In genomic region chr11:72775288-72776110, GRCh38 we compare ENCODE assay signal across 21 cellular contexts. TPM values are rescaled to one million over a fixed set of nuclear protein-coding genes. Genes with fewer than 3 reads are reported as not detected.
DNase-seq lines count a peak whose midpoint lies in the region; ATAC-seq, FAIRE-seq and TF ChIP-seq lines count a peak whose summit lies in the region.
"Had no signal": no experiment of that assay in that cellular context is flagged by ENCODE, and none has a peak within 500 bp of the region (broad histone marks: within the 10 kb centered on the region; RNA-seq: fewer than 3 reads in every experiment).

No MANE protein-coding gene starts in this region.

- TF ChIP-seq POLR2A in GM12891 (IDR thresholded peaks at IDR 0.05; ENCODE audit: low read depth, low read length) = no peak

- peak; percentile 31 for FAIRE-seq in GM12891 (lab: Jason Lieb, UNC)

- ATAC-seq in stimulated activated effector memory CD8-positive, alpha-beta T cell treated with anti-CD3 and anti-CD28 coated beads, Interleukin-12 subunit alpha, Interleukin-12 subunit beta, amount 100 ng/mL, for 72 hours = no peak

- H3K9me3 Mint-ChIP-seq in brain (no peaks in the 10 kb centered on the region), mesothelial cell of epicardium (no peaks in the 10 kb centered on the region)
- no peaks in the 10 kb centered on the region for H3K9me3 Mint-ChIP-seq in stimulated activated effector memory CD8-positive, alpha-beta T cell treated with anti-CD3 and anti-CD28 coated beads, Interleukin-12 subunit alpha, Interleukin-12 subunit beta, amount 100 ng/mL, for 72 hours
- H3K9me3 Mint-ChIP-seq: T-helper 2 cell treated with Interferon-gamma antibody and Interleukin-4, amounts not matched to agents 5 μg/mL and 100 μg/mL, for 36 hours had no signal

- peak overlapping the region in 1 of 5 experiments; percentile 39 for H3K4me3 Mint-ChIP-seq in brain
- no peak overlapping the region for H3K4me3 Mint-ChIP-seq in mesothelial cell of epicardium
- H3K4me3 Mint-ChIP-seq in stimulated activated effector memory CD8-positive, alpha-beta T cell treated with anti-CD3 and anti-CD28 coated beads, Interleukin-12 subunit alpha, Interleukin-12 subunit beta, amount 100 ng/mL, for 72 hours = no peak overlapping the region
- H3K4me3 Mint-ChIP-seq: T-helper 2 cell treated with Interferon-gamma antibody and Interleukin-4, amounts not matched to agents 5 μg/mL and 100 μg/mL, for 36 hours had no signal

- DNase-seq in GM12891 (ENCODE audit: insufficient read length, low spot score) = no peak
- no peak for DNase-seq in mesothelial cell of epicardium (ENCODE audit: low spot score in 2 of 2, unreplicated experiment in 2 of 2)
- no peak for DNase-seq in stimulated activated effector memory CD8-positive, alpha-beta T cell treated with anti-CD3 and anti-CD28 coated beads, Interleukin-12 subunit alpha, Interleukin-12 subunit beta, amount 100 ng/mL, for 72 hours (ENCODE audit: low spot score in 2 of 2)
- DNase-seq in SW480 (ENCODE audit: low spot score) = no peak
- DNase-seq in kidney glomerular epithelial cell (lab: John Stamatoyannopoulos, UW) = no peak
- no peak for DNase-seq in NOMO-1 treated with DMSO at 0.1 percent for 48 hours (lab: John Stamatoyannopoulos, UW; ENCODE audit: unreplicated experiment)
- DNase-seq: activated CD4-positive, alpha-beta T cell treated with anti-CD3 and anti-CD28 coated beads for 4 hours; activated CD8-positive, alpha-beta memory T cell treated with anti-CD3 and anti-CD28 coated beads for 24 hours; activated gamma-delta T cell treated with Interleukin-2 at 50 U/mL for 16 hours; Calu3; head of caudate nucleus; KG1; MG63; NCI-H1417; NCI-H446; nucleus accumbens; stimulated activated CD4-positive, alpha-beta T cell treated with anti-CD3 and anti-CD28 coated beads, Interleukin-1b, Interleukin-23, amount 100 ng/mL, for 48 hours; stimulated activated CD8-positive, alpha-beta memory T cell treated with anti-CD3 and anti-CD28 coated beads, Interleukin-4, amount 100 ng/mL, for 48 hours; tibial artery had no signal

- H3K27me3 Mint-ChIP-seq in brain (peaks cover 4% of the 10 kb centered on the region), mesothelial cell of epicardium (ENCODE audit: low read depth) (no peaks in the 10 kb centered on the region)

- peaks cover 74% of the 10 kb centered on the region for H3K4me1 Mint-ChIP-seq in brain
- H3K4me1 Mint-ChIP-seq in mesothelial cell of epicardium = peaks cover 38% of the 10 kb centered on the region
- peaks cover 41% of the 10 kb centered on the region for H3K4me1 Mint-ChIP-seq in stimulated activated effector memory CD8-positive, alpha-beta T cell treated with anti-CD3 and anti-CD28 coated beads, Interleukin-12 subunit alpha, Interleukin-12 subunit beta, amount 100 ng/mL, for 72 hours

- no peak for TF ChIP-seq CTCF in brain (conservative IDR thresholded peaks at IDR 0.05)
- no peak for TF ChIP-seq CTCF in mesothelial cell of epicardium (IDR thresholded peaks at IDR 0.05; ENCODE audit: unreplicated experiment)

- H3K27ac Mint-ChIP-seq in brain (peak overlapping the region; percentile 37 to 96 (median 73)), mesothelial cell of epicardium (peak overlapping the region; percentile 33)
- H3K27ac Mint-ChIP-seq in stimulated activated effector memory CD8-positive, alpha-beta T cell treated with anti-CD3 and anti-CD28 coated beads, Interleukin-12 subunit alpha, Interleukin-12 subunit beta, amount 100 ng/mL, for 72 hours = peak overlapping the region; percentile 45
- H3K27ac Mint-ChIP-seq: T-helper 2 cell treated with Interferon-gamma antibody and Interleukin-4, amounts not matched to agents 5 μg/mL and 100 μg/mL, for 36 hours had no signal

- H3K36me3 Mint-ChIP-seq in brain = no peaks in the 10 kb centered on the region
- no peaks in the 10 kb centered on the region for H3K36me3 Mint-ChIP-seq in mesothelial cell of epicardium
- peaks cover 5% of the 10 kb centered on the region for H3K36me3 Mint-ChIP-seq in stimulated activated effector memory CD8-positive, alpha-beta T cell treated with anti-CD3 and anti-CD28 coated beads, Interleukin-12 subunit alpha, Interleukin-12 subunit beta, amount 100 ng/mL, for 72 hours

TF ChIP-seq in GM12891, 5 proteins besides CTCF, POLR2A, EP300 and RAD21:
- TF ChIP-seq POLR2AphosphoS5 (IDR thresholded peaks at IDR 0.05; ENCODE audit: low read depth, low read length) (no peak), PAX5 (IDR thresholded peaks at IDR 0.05; ENCODE audit: insufficient read depth, low read length, severe bottlenecking) (no peak), TAF1 (IDR thresholded peaks at IDR 0.05; ENCODE audit: low read depth, low read length) (no peak)
TF ChIP-seq in GM12891: peak in this region for 0.

RNA-seq across cellular contexts. Expression of gene STARD10, which starts 18.3 kb away (rescaled TPM):
- polyA plus RNA-seq in GM12891 (2012; ENCODE audit: low read depth, missing spikeins) = 23.1 TPM
- 109 TPM for polyA plus RNA-seq in brain (ENCODE audit: insufficient read depth, low read depth, low replicate concordance)
- 51.1 to 54.9 TPM (median 54.7 TPM) in 3 replicates for total RNA-seq in mesothelial cell of epicardium

RNA-seq across cellular contexts. Expression of gene ARAP1, which starts 23.3 kb away (rescaled TPM):
- 55.4 TPM for polyA plus RNA-seq in GM12891 (2012; ENCODE audit: low read depth, missing spikeins)
- 36.6 TPM for polyA plus RNA-seq in brain (ENCODE audit: insufficient read depth, low read depth, low replicate concordance)
- 154 to 163 TPM (median 155 TPM) in 3 replicates for total RNA-seq in mesothelial cell of epicardium

RNA-seq across cellular contexts. Expression of gene ATG16L2, which starts 38.7 kb away (rescaled TPM):
- 27.2 TPM for polyA plus RNA-seq in GM12891 (2012; ENCODE audit: low read depth, missing spikeins)
- polyA plus RNA-seq in brain (ENCODE audit: insufficient read depth, low read depth, low replicate concordance) = 6.2 TPM
- total RNA-seq in mesothelial cell of epicardium = 44.0 to 48.0 TPM (median 45.0 TPM) in 3 replicates
